8 cellular contexts compared by ENCODE assay signal in genomic region chr14:104650057-104650980, GRCh38. TPM values are rescaled to one million over a fixed set of nuclear protein-coding genes. Genes with fewer than 3 reads are reported as not detected.
A peak's percentile ranks its signal among the peaks of the same experiment; 100 is the strongest.
DNase-seq lines count a peak whose midpoint lies in the region; TF ChIP-seq lines count a peak whose summit lies in the region.

No MANE protein-coding gene starts in this region.

- H2AFZ ChIP-seq in mammary epithelial cell (ENCODE audit: low read depth, low read length) = peak overlapping the region; percentile 92

- no TSS peak for BruUV-seq in mammary epithelial cell (replicated peaks; lab: Mats Ljungman, UMichigan)

- H3K79me2 ChIP-seq in mammary epithelial cell (ENCODE audit: insufficient read depth, low read length) = no peaks in the 10 kb centered on the region

- peak overlapping the region; percentile 99 for H3K4me2 ChIP-seq in mammary epithelial cell (ENCODE audit: insufficient read depth, low read depth, low read length)

- H3K4me3 ChIP-seq in HUES6 (ENCODE audit: low read depth, low read length) (peak overlapping the region; percentile 79), mammary epithelial cell (replicated peaks in 1 of 3; ENCODE audit: insufficient read depth in 1 of 3, low read depth in 2 of 3, low read length in 3 of 3) (peak overlapping the region; percentile 48 to 63 (median 59))

- peak overlapping the region; percentile 41; the same call in 1 of the 2 replicates for H3K27ac ChIP-seq in HUES6 (ENCODE audit: low read depth, low read length)
- peak overlapping the region; percentile 30; the same call in 1 of the 2 replicates for H3K27ac ChIP-seq in VCaP
- no peak overlapping the region for H3K27ac ChIP-seq in mammary epithelial cell (ENCODE audit: insufficient read depth, low read depth, low read length)

- H3K9me3 ChIP-seq in HUES6 (ENCODE audit: control insufficient read depth, insufficient read depth, low read depth, low read length) (peaks cover 36% of the 10 kb centered on the region), mammary epithelial cell (replicated peaks; ENCODE audit: insufficient read depth, low read length) (no peaks in the 10 kb centered on the region)

- H3K4me1 ChIP-seq in HUES6 (ENCODE audit: control insufficient read depth, insufficient read depth, low read length) (no peaks in the 10 kb centered on the region), mammary epithelial cell (ENCODE audit: insufficient read depth, low read length) (peaks cover 9% of the 10 kb centered on the region)

- in situ Hi-C loops in mammary epithelial cell (cut with MboI; ENCODE audit: low sequenced_read_pairs in 2 of 2) = loop anchor here in 1 of 2 donors (10.0 kb wide), 1 partner anchor 64 kb away; no protein-coding TSS in a partner anchor

- WGBS in mammary epithelial cell (ENCODE audit: low coverage, missing lambda C conversion rate) = 10% methylated on average over 17 of the region's 56 CpGs

- TF ChIP-seq CTCF in VCaP (conservative IDR thresholded peaks at IDR 0.05) = peak; percentile 98
- peak; percentile 83 to 99 for TF ChIP-seq CTCF in mammary epithelial cell (conservative IDR thresholded peaks at IDR 0.05 in 1 of 2, IDR thresholded peaks at IDR 0.05 in 1 of 2; ENCODE audit: extremely low read depth in 1 of 2, insufficient read depth in 1 of 2, low read depth in 1 of 2, low read length in 2 of 2)

- dilution Hi-C loops in mammary epithelial cell (cut with HindIII; ENCODE audit: low sequenced_read_pairs) = no loop called here

- peak overlapping the region; percentile 75 for H3K9ac ChIP-seq in HUES6 (ENCODE audit: low read length)
- H3K9ac ChIP-seq in mammary epithelial cell (ENCODE audit: insufficient read depth, low read length) = peak overlapping the region; percentile 1

- DNase-seq in NCI-H2196 (lab: John Stamatoyannopoulos, UW; ENCODE audit: unreplicated experiment) (peak; percentile 33), NCI-H2196 treated with DMSO at 0.1 percent for 48 hours (lab: John Stamatoyannopoulos, UW; ENCODE audit: unreplicated experiment) (no peak), mammary epithelial cell (no peak), iris pigment epithelial cell (ENCODE audit: low read depth) (peak; percentile 20)
- peak; percentile 43 to 52 for DNase-seq in stimulated activated CD4-positive, alpha-beta T cell treated with anti-CD3 and anti-CD28 coated beads, Interleukin-12 subunit alpha, Interleukin-12 subunit beta, amount 100 ng/mL, for 24 hours (ENCODE audit: low read depth in 2 of 2)
- DNase-seq in NK-92 treated with Interleukin-12 subunit alpha and Interleukin-12 subunit beta, amount 100 ng/mL, for 24 hours (lab: John Stamatoyannopoulos, UW) = no peak

- intact Hi-C loops in mammary epithelial cell (cut with micrococcal nuclease) = loop anchor here (1.0 to 2.0 kb wide), 2 partner anchors 38 to 58 kb away; partner anchors contain the start of gene INF2

- H4K20me1 ChIP-seq in mammary epithelial cell (ENCODE audit: insufficient read depth, low read length) = no peaks in the 10 kb centered on the region

- H3K27me3 ChIP-seq in HUES6 (ENCODE audit: control insufficient read depth, insufficient read depth, low read length) (peaks cover 9% of the 10 kb centered on the region), mammary epithelial cell (ENCODE audit: insufficient read depth, low read length) (no peaks in the 10 kb centered on the region)

- CTCF ChIA-PET in mammary epithelial cell (lab: Charles Lee; ENCODE audit: low non-redundant PET) = no interaction called here

- no peaks in the 10 kb centered on the region for H3K36me3 ChIP-seq in HUES6 (ENCODE audit: control insufficient read depth, insufficient read depth, low read length)
- H3K36me3 ChIP-seq in mammary epithelial cell (ENCODE audit: insufficient read depth, low read length) = no peaks in the 10 kb centered on the region

RNA-seq across cellular contexts. Expression of gene INF2, which starts 39.1 kb away (rescaled TPM):
- total RNA-seq in mammary epithelial cell = 100 to 1,000 TPM in 1 of 2 donors, 10 to 100 TPM in 1; 65.7 to 125 TPM
- 64.5 TPM for polyA plus RNA-seq in mammary epithelial cell
- 52.1 TPM for polyA minus RNA-seq in mammary epithelial cell

RNA-seq across cellular contexts. Expression of gene TMEM179, which starts 45.7 kb away (rescaled TPM):
- under 1 TPM in 1 of 2 donors, not detected in 1; 0.68 TPM for total RNA-seq in mammary epithelial cell
- not detected for polyA plus RNA-seq in mammary epithelial cell
- 1.9 TPM for polyA minus RNA-seq in mammary epithelial cell

Comparison
In these comparisons a context has a peak if more than half of its experiments do, and no peak if none do; other contexts are left out.
1. DNase-seq: peak in NCI-H2196 (single experiment), iris pigment epithelial cell (single experiment) and stimulated activated CD4-positive, alpha-beta T cell treated with anti-CD3 and anti-CD28 coated beads, Interleukin-12 subunit alpha, Interleukin-12 subunit beta, amount 100 ng/mL, for 24 hours (2 of 2); none in NCI-H2196 treated with DMSO at 0.1 percent for 48 hours (single experiment), mammary epithelial cell (single experiment) and NK-92 treated with Interleukin-12 subunit alpha and Interleukin-12 subunit beta, amount 100 ng/mL, for 24 hours (single experiment).